Comparison of ENCODE assay signal across 17 cellular contexts in the genomic region with DNA sequence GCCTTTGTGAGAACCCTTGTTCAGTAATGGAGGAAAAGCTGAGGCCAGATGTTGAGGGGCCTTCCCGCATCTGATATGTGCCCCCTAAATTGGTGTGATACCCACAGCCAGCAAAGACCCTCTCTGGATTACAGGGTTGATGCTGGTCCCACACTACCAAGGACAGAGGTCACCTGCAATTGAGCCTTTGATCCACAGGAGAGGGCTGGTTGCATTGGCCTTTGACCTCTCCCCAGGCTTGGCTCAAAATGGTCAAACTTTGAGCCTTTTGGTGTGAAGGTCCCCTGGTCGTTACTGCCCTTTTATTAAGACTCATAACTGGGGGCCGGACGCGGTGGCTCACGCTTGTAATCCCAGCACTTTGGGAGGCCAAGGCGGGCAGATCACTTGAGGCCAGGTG. TPM values are rescaled to one million over a fixed set of nuclear protein-coding genes. Genes with fewer than 3 reads are reported as not detected.
DNase-seq lines count a peak whose midpoint lies in the region; ATAC-seq and TF ChIP-seq lines count a peak whose summit lies in the region.
"Had no signal": no experiment of that assay in that cellular context is flagged by ENCODE, and none has a peak within 500 bp of the region (broad histone marks: within the 10 kb centered on the region; RNA-seq: fewer than 3 reads in every experiment).

No MANE protein-coding gene starts in this region.

- H3K79me2 ChIP-seq in Karpas-422 (ENCODE audit: low read length), result no peaks in the 10 kb centered on the region
- no peaks in the 10 kb centered on the region for H3K79me2 ChIP-seq in SU-DHL-6 (ENCODE audit: insufficient read depth, low read length)

- H2AFZ ChIP-seq in Karpas-422 (ENCODE audit: low read length) (no peak overlapping the region), SU-DHL-6 (ENCODE audit: low read depth, low read length, severe bottlenecking) (no peak overlapping the region)
- H2AFZ ChIP-seq: GM23338 had no signal

- no peak for DNase-seq in Karpas-422
- DNase-seq in heart left ventricle, result no peak
- no peak for DNase-seq in ascending aorta (ENCODE audit: low spot score in 2 of 2)
- no peak for DNase-seq in stimulated activated CD4-positive, alpha-beta T cell treated with anti-CD3 and anti-CD28 coated beads, Interleukin-12 subunit alpha, Interleukin-12 subunit beta, amount 100 ng/mL, for 4 hours
- DNase-seq: 8988T; C1 segment of cervical spinal cord; CD4-positive, CD25-positive, alpha-beta regulatory T cell; CD8-positive, alpha-beta memory T cell; DMS 273 treated with DMSO at 0.1 percent for 48 hours; DND-41; HCEC 1CT; HFFc6 had no signal

- WGBS in liver, result 85% methylated on average over 7 of the region's 7 CpGs
- WGBS in heart left ventricle, 4 donors, result 92 to 97% (median 96%) methylated on average over 2 to 7 of the region's 7 CpGs

- no peak for TF ChIP-seq RAD21 in liver (IDR thresholded peaks at IDR 0.05)

- no peaks in the 10 kb centered on the region for H3K9me2 ChIP-seq in Karpas-422 (replicated peaks; ENCODE audit: insufficient read depth, low read length)
- no peaks in the 10 kb centered on the region for H3K9me2 ChIP-seq in SU-DHL-6 (replicated peaks; ENCODE audit: insufficient read depth, low read length)

- ATAC-seq in heart left ventricle (no peak), GM18511 (IDR thresholded peaks at IDR 0.05; ENCODE audit: unreplicated experiment) (no peak)

- peaks cover 91% of the 10 kb centered on the region for H3F3A ChIP-seq in SU-DHL-6 (ENCODE audit: insufficient read depth)

- peak overlapping the region; percentile 24 to 75 (median 60); a peak in 17 of 22 replicates for H3K4me2 ChIP-seq in BLaER1 treated with 17β-estradiol and CSF1 and Interleukin-3, amounts not matched to agents 10 nM and 100 nM
- H3K4me2 ChIP-seq in Karpas-422 (ENCODE audit: low read depth, low read length, poor library complexity, severe bottlenecking) (no peak overlapping the region), SU-DHL-6 (ENCODE audit: low read depth, low read length, poor library complexity, severe bottlenecking) (peak overlapping the region; percentile 53)
- H3K4me2 ChIP-seq: GM23338 had no signal

- H3K27me3 ChIP-seq in BLaER1 treated with 17β-estradiol and CSF1 and Interleukin-3, amounts not matched to agents 10 nM and 100 nM, result no peaks in the 10 kb centered on the region
- H3K27me3 ChIP-seq in Karpas-422 (ENCODE audit: low read length) (no peaks in the 10 kb centered on the region), SU-DHL-6 (ENCODE audit: low read length) (no peaks in the 10 kb centered on the region), liver (ENCODE audit: control insufficient read depth in 4 of 4, insufficient read depth in 4 of 4, low read length in 3 of 4) (no peaks in the 10 kb centered on the region), heart left ventricle (no peaks in the 10 kb centered on the region), ascending aorta (no peaks in the 10 kb centered on the region)

- no peaks in the 10 kb centered on the region for H4K20me1 ChIP-seq in BLaER1 treated with 17β-estradiol and CSF1 and Interleukin-3, amounts not matched to agents 10 nM and 100 nM
- H4K20me1 ChIP-seq in Karpas-422 (ENCODE audit: insufficient read depth, low read depth, low read length), result no peaks in the 10 kb centered on the region
- H4K20me1 ChIP-seq in SU-DHL-6 (ENCODE audit: low read depth, low read length), result no peaks in the 10 kb centered on the region

- peak overlapping the region in 9 of 11 experiments; percentile 25 to 87 (median 62); a peak in 16 of 22 replicates for H3K27ac ChIP-seq in BLaER1 treated with 17β-estradiol and CSF1 and Interleukin-3, amounts not matched to agents 10 nM and 100 nM
- H3K27ac ChIP-seq in Karpas-422 (ENCODE audit: low read length) (peak overlapping the region; percentile 100), SU-DHL-6 (ENCODE audit: low read depth, low read length) (peak overlapping the region; percentile 100), liver (ENCODE audit: low read depth in 1 of 2, low read length in 2 of 2) (no peak overlapping the region), heart left ventricle (no peak overlapping the region), ascending aorta (no peak overlapping the region)

- peaks cover 25 to 99% (median 97%) of the 10 kb centered on the region in 10 experiments for H3K4me1 ChIP-seq in BLaER1 treated with 17β-estradiol and CSF1 and Interleukin-3, amounts not matched to agents 10 nM and 100 nM
- H3K4me1 ChIP-seq in Karpas-422 (ENCODE audit: low read length), result peaks cover 90% of the 10 kb centered on the region
- H3K4me1 ChIP-seq in liver (ENCODE audit: control insufficient read depth in 4 of 4, insufficient read depth in 4 of 4, low read length in 3 of 4), result peaks cover 4 to 12% (median 10%) of the 10 kb centered on the region in 4 donors
- H3K4me1 ChIP-seq in heart left ventricle, result peaks cover 0 to 2% (median 0%) of the 10 kb centered on the region in 12 donors
- H3K4me1 ChIP-seq in ascending aorta, result no peaks in the 10 kb centered on the region

- TF ChIP-seq CTCF in SU-DHL-6 (IDR thresholded peaks at IDR 0.05; ENCODE audit: insufficient read depth, low read length, poor library complexity, severe bottlenecking) (no peak), liver (IDR thresholded peaks at IDR 0.05; ENCODE audit: low read depth, low read length, missing input control) (no peak), heart left ventricle (IDR thresholded peaks at IDR 0.05) (no peak), ascending aorta (IDR thresholded peaks at IDR 0.05) (no peak)

- intact Hi-C loops in heart left ventricle (cut with DNase I), result loop anchor here in 2 of 10 donors (10.0 kb wide), 2 partner anchors 49 to 129 kb away; a partner anchor contains a TSS
- intact Hi-C loops in ascending aorta (cut with DNase I), result no loop called here

- H3K36me3 ChIP-seq in BLaER1 treated with 17β-estradiol and CSF1 and Interleukin-3, amounts not matched to agents 10 nM and 100 nM, result no peaks in the 10 kb centered on the region
- no peaks in the 10 kb centered on the region for H3K36me3 ChIP-seq in Karpas-422 (ENCODE audit: insufficient read depth, low read length)
- no peaks in the 10 kb centered on the region for H3K36me3 ChIP-seq in SU-DHL-6 (ENCODE audit: low read length)
- H3K36me3 ChIP-seq in liver (ENCODE audit: control insufficient read depth in 4 of 4, insufficient read depth in 3 of 4, low read depth in 1 of 4, low read length in 3 of 4), result no peaks in the 10 kb centered on the region
- H3K36me3 ChIP-seq in heart left ventricle, result no peaks in the 10 kb centered on the region
- H3K36me3 ChIP-seq in ascending aorta, result no peaks in the 10 kb centered on the region

- H3K9ac ChIP-seq in BLaER1 treated with 17β-estradiol and CSF1 and Interleukin-3, amounts not matched to agents 10 nM and 100 nM, result peak overlapping the region in 5 of 11 experiments; percentile 15 to 60 (median 47); a peak in 6 of 22 replicates
- peak overlapping the region; percentile 30; the same call in 1 of the 2 replicates for H3K9ac ChIP-seq in Karpas-422 (ENCODE audit: low read length)
- peak overlapping the region; percentile 58 for H3K9ac ChIP-seq in SU-DHL-6 (ENCODE audit: low read length)
- no peak overlapping the region for H3K9ac ChIP-seq in liver (ENCODE audit: low read depth in 1 of 2, low read length in 2 of 2)

- no peak overlapping the region for H3K4me3 ChIP-seq in BLaER1 treated with 17β-estradiol and CSF1 and Interleukin-3, amounts not matched to agents 10 nM and 100 nM
- H3K4me3 ChIP-seq in Karpas-422 (ENCODE audit: low read length), result no peak overlapping the region
- H3K4me3 ChIP-seq in SU-DHL-6 (ENCODE audit: insufficient read depth, low read length, poor library complexity, severe bottlenecking), result no peak overlapping the region
- H3K4me3 ChIP-seq in liver (ENCODE audit: low read depth in 1 of 3, low read length in 3 of 3), result no peak overlapping the region
- H3K4me3 ChIP-seq in heart left ventricle, result no peak overlapping the region
- no peak overlapping the region for H3K4me3 ChIP-seq in ascending aorta
- H3K4me3 ChIP-seq: GM23338 had no signal

- H3K9me3 ChIP-seq in BLaER1 treated with 17β-estradiol and CSF1 and Interleukin-3, amounts not matched to agents 10 nM and 100 nM (replicated peaks in 1 of 11), result no peaks in the 10 kb centered on the region
- H3K9me3 ChIP-seq in Karpas-422 (ENCODE audit: low read length), result no peaks in the 10 kb centered on the region
- peaks cover 7% of the 10 kb centered on the region; the same call in 1 of the 2 replicates for H3K9me3 ChIP-seq in SU-DHL-6 (ENCODE audit: insufficient read depth, low read length)
- H3K9me3 ChIP-seq in liver (ENCODE audit: control insufficient read depth in 4 of 4, low read length in 3 of 4), result no peaks in the 10 kb centered on the region
- H3K9me3 ChIP-seq in heart left ventricle, result no peaks in the 10 kb centered on the region
- no peaks in the 10 kb centered on the region for H3K9me3 ChIP-seq in ascending aorta

- no peak for TF ChIP-seq POLR2A in heart left ventricle (IDR thresholded peaks at IDR 0.05)

RNA-seq across cellular contexts. Expression of a gene that starts 8.4 kb away (rescaled TPM):
- total RNA-seq in Karpas-422 (2014; rRNA removed; shearing (Covaris generic); ENCODE audit: low replicate concordance), result 78.6 and 136 TPM in 2 replicates
- total RNA-seq in liver (10 to 100 TPM; 21.5 to 23.4 TPM), heart left ventricle (100 to 1,000 TPM in 2 of 9 donors, 10 to 100 TPM in 7; 53.7 to 110 (median 68.2) TPM), ascending aorta (72.9 TPM)
- polyA plus RNA-seq in liver (10 to 100 TPM; 44.0 to 74.8 TPM), heart left ventricle (100 to 1,000 TPM in 1 of 2 donors, 10 to 100 TPM in 1; 37.7 to 123 TPM)

RNA-seq across cellular contexts. Expression of a gene that starts 12.5 kb away (rescaled TPM):
- 65.1 and 67.6 TPM in 2 replicates for total RNA-seq in Karpas-422 (2014; rRNA removed; shearing (Covaris generic); ENCODE audit: low replicate concordance)
- total RNA-seq in liver, result 1 to 10 TPM; 2.6 to 4.8 TPM
- polyA plus RNA-seq in liver, result 1 to 10 TPM; 1.2 to 4.0 TPM
- total RNA-seq in heart left ventricle, result 10 to 100 TPM in 1 of 9 donors, 1 to 10 TPM in 8; 1.7 to 14.2 (median 4.4) TPM
- polyA plus RNA-seq in heart left ventricle, result 1 to 10 TPM; 1.0 to 4.3 TPM
- total RNA-seq in ascending aorta, result 24.3 TPM

RNA-seq across cellular contexts. Expression of a gene that starts 27.3 kb away (rescaled TPM):
- 1.8 and 5.1 TPM in 2 replicates for total RNA-seq in Karpas-422 (2014; rRNA removed; shearing (Covaris generic); ENCODE audit: low replicate concordance)
- total RNA-seq in liver, result 10 to 100 TPM; 20.5 to 26.3 TPM
- polyA plus RNA-seq in liver, result 10 to 100 TPM in 1 of 2 donors, 1 to 10 TPM in 1; 7.8 to 19.1 TPM
- 10 to 100 TPM in 5 of 9 donors, 1 to 10 TPM in 4; 6.0 to 87.6 (median 10.9) TPM for total RNA-seq in heart left ventricle
- 1 to 10 TPM; 6.1 to 9.7 TPM for polyA plus RNA-seq in heart left ventricle
- total RNA-seq in ascending aorta, result 74.8 TPM

RNA-seq across cellular contexts. Expression of a gene that starts 43.1 kb away (rescaled TPM):
- not detected in 2 replicates for total RNA-seq in Karpas-422 (2014; rRNA removed; shearing (Covaris generic); ENCODE audit: low replicate concordance)
- total RNA-seq in liver, result 10 to 100 TPM in 1 of 2 donors, under 1 TPM in 1; 0.33 to 74.1 TPM
- under 1 TPM in 1 of 2 donors, not detected in 1; 0.05 TPM for polyA plus RNA-seq in liver
- total RNA-seq in heart left ventricle, result 1 to 10 TPM in 2 of 9 donors, under 1 TPM in 4, not detected in 3; 0.21 to 1.2 (median 0.67) TPM
- under 1 TPM; 0.33 to 0.57 TPM for polyA plus RNA-seq in heart left ventricle
- not detected for total RNA-seq in ascending aorta

RNA-seq across cellular contexts. Expression of a gene that starts 46.1 kb away (rescaled TPM):
- 4.5 and 9.1 TPM in 2 replicates for total RNA-seq in Karpas-422 (2014; rRNA removed; shearing (Covaris generic); ENCODE audit: low replicate concordance)
- total RNA-seq in liver (1 to 10 TPM; 1.0 to 2.5 TPM), heart left ventricle (under 1 TPM in 7 of 9 donors, not detected in 2; 0.19 to 0.98 (median 0.34) TPM), ascending aorta (2.2 TPM)
- polyA plus RNA-seq in liver (under 1 TPM in 1 of 2 donors, not detected in 1; 0.02 TPM), heart left ventricle (under 1 TPM; 0.11 to 0.35 TPM)
- polyA plus RNA-seq: CD4-positive, CD25-positive, alpha-beta regulatory T cell; CD8-positive, alpha-beta memory T cell had no signal

Comparison
In these comparisons a context has a peak if more than half of its experiments do, and no peak if none do; other contexts are left out.
1. H3K27ac ChIP-seq: peak in BLaER1 treated with 17β-estradiol and CSF1 and Interleukin-3, amounts not matched to agents 10 nM and 100 nM (9 of 11), Karpas-422 (single experiment) and SU-DHL-6 (single experiment); none in liver (0 of 2), heart left ventricle (0 of 12) and ascending aorta (0 of 2).
2. H3K9ac ChIP-seq: peak in Karpas-422 (single experiment) and SU-DHL-6 (single experiment); none in liver (0 of 2).